Comparison of ENCODE assay signal across 8 cellular contexts in genomic region chr4:16001484-16001858, GRCh38. TPM values are rescaled to one million over a fixed set of nuclear protein-coding genes. Genes with fewer than 3 reads are reported as not detected.
DNase-seq lines count a peak whose midpoint lies in the region; TF ChIP-seq lines count a peak whose summit lies in the region.

No MANE protein-coding gene starts in this region.

- no peak overlapping the region for H3K27ac Mint-ChIP-seq in HFFc6
- H3K27ac Mint-ChIP-seq in immature natural killer cell, result no peak overlapping the region

- TF ChIP-seq CTCF in HFFc6 (IDR thresholded peaks at IDR 0.05), result peak; percentile 89

- H3K9me3 Mint-ChIP-seq in HFFc6 (no peaks in the 10 kb centered on the region), immature natural killer cell (no peaks in the 10 kb centered on the region)

- H3K4me3 Mint-ChIP-seq in HFFc6, result no peak overlapping the region
- H3K4me3 Mint-ChIP-seq in immature natural killer cell, result no peak overlapping the region

- peak; percentile 67 for DNase-seq in activated effector memory CD4-positive, alpha-beta T cell treated with anti-CD3 and anti-CD28 coated beads, Interleukin-2, amount 50 U/mL, for 16 hours
- DNase-seq in activated effector memory CD4-positive, alpha-beta T cell treated with Interleukin-2 at 50 U/mL for 16 hours, result no peak
- DNase-seq in HFFc6 (peak; percentile 67), MV-4-11 (lab: John Stamatoyannopoulos, UW) (peak; percentile 61), T-helper 2 cell (peak in 3 of 5 experiments; percentile 10 to 63 (median 20)), brain pericyte (ENCODE audit: low read depth, low spot score) (peak; percentile 24), immature natural killer cell (peak; percentile 70 to 75 (median 71))
- DNase-seq in stimulated activated CD4-positive, alpha-beta T cell treated with anti-CD3 and anti-CD28 coated beads, Interleukin-15, amount 100 ng/mL, for 24 hours, result peak; percentile 55

- H3K36me3 Mint-ChIP-seq in HFFc6 (ENCODE audit: low read depth) (no peaks in the 10 kb centered on the region), immature natural killer cell (no peaks in the 10 kb centered on the region)

- H3K27me3 Mint-ChIP-seq in HFFc6 (ENCODE audit: insufficient read depth) (peaks cover 11% of the 10 kb centered on the region), immature natural killer cell (ENCODE audit: low read depth in 3 of 3) (peaks cover 0 to 8% (median 0%) of the 10 kb centered on the region in 3 donors)

- H3K4me1 Mint-ChIP-seq in HFFc6 (ENCODE audit: low read depth) (peaks cover 6% of the 10 kb centered on the region), immature natural killer cell (peaks cover 6 to 7% of the 10 kb centered on the region in 2 donors)

RNA-seq across cellular contexts. Expression of gene FGFBP2, which starts 38.5 kb away (rescaled TPM):
- total RNA-seq in HFFc6 (2021; fragmentation: NEBNext Ultra II Directional; extraction: Animal tissue kit (Norgen Biotek cat#: 25700)), result not detected
- 1,000 to 10,000 TPM; 1,171 to 1,886 (median 1,278) TPM for polyA plus RNA-seq in immature natural killer cell
